In genomic region chr13:80840313-80840976, GRCh38 we compare ENCODE assay signal across 13 cellular contexts.
DNase-seq lines count a peak whose midpoint lies in the region; ATAC-seq and TF ChIP-seq lines count a peak whose summit lies in the region.
"Had no signal": no experiment of that assay in that cellular context is flagged by ENCODE, and none has a peak within 500 bp of the region (broad histone marks: within the 10 kb centered on the region; RNA-seq: fewer than 3 reads in every experiment).

No MANE protein-coding gene starts in this region.

- ATAC-seq in sciatic nerve (peak; percentile 92), HG03571 (IDR thresholded peaks at IDR 0.05; ENCODE audit: unreplicated experiment) (no peak), natural killer cell (no peak)

- H3K27ac Mint-ChIP-seq in natural killer cell, result no peak overlapping the region
- H3K27ac Mint-ChIP-seq: activated naive CD4-positive, alpha-beta T cell treated with anti-CD3 and anti-CD28 coated beads, Interleukin-2, amount 50 U/mL, for 24 hours; CD4-positive, alpha-beta memory T cell had no signal

- H3K9me3 Mint-ChIP-seq in natural killer cell, result no peaks in the 10 kb centered on the region
- H3K9me3 Mint-ChIP-seq: activated naive CD4-positive, alpha-beta T cell treated with anti-CD3 and anti-CD28 coated beads, Interleukin-2, amount 50 U/mL, for 24 hours had no signal

- no peak for TF ChIP-seq CTCF in astrocyte of the cerebellum (IDR thresholded peaks at IDR 0.05; ENCODE audit: low read depth, low read length, missing control alignments)
- TF ChIP-seq CTCF in fibroblast of villous mesenchyme (IDR thresholded peaks at IDR 0.05; ENCODE audit: insufficient read depth, low read depth, low read length), result no peak
- TF ChIP-seq CTCF in natural killer cell (IDR thresholded peaks at IDR 0.05), result no peak

- no peak overlapping the region for H3K4me3 Mint-ChIP-seq in natural killer cell
- H3K4me3 Mint-ChIP-seq: activated naive CD4-positive, alpha-beta T cell treated with anti-CD3 and anti-CD28 coated beads, Interleukin-2, amount 50 U/mL, for 24 hours; CD4-positive, alpha-beta memory T cell had no signal

- intact Hi-C loops in sciatic nerve (cut with DNase I) (no loop called here), natural killer cell (cut with micrococcal nuclease) (no loop called here)

- H3K27me3 Mint-ChIP-seq in natural killer cell (ENCODE audit: low read depth in 2 of 2), result no peaks in the 10 kb centered on the region
- H3K27me3 Mint-ChIP-seq: activated naive CD4-positive, alpha-beta T cell treated with anti-CD3 and anti-CD28 coated beads, Interleukin-2, amount 50 U/mL, for 24 hours; CD4-positive, alpha-beta memory T cell had no signal

- in situ Hi-C loops in astrocyte of the cerebellum (cut with HindIII; ENCODE audit: low sequenced_read_pairs), result no loop called here

- H3K4me3 ChIP-seq in astrocyte of the cerebellum (ENCODE audit: low read depth, low read length), result no peak overlapping the region
- no peak overlapping the region for H3K4me3 ChIP-seq in fibroblast of villous mesenchyme (ENCODE audit: low read depth, low read length)
- H3K4me3 ChIP-seq: lung, spleen, suprapubic skin had no signal

- peak; percentile 39 to 40 for DNase-seq in NCI-H1930 (lab: John Stamatoyannopoulos, UW)
- DNase-seq in astrocyte of the cerebellum (ENCODE audit: low read depth), result peak; percentile 57
- peak; percentile 48 for DNase-seq in fibroblast of villous mesenchyme (ENCODE audit: low read depth)
- no peak for DNase-seq in sciatic nerve (ENCODE audit: low spot score)
- DNase-seq in natural killer cell, result no peak
- DNase-seq in activated gamma-delta T cell (lab: John Stamatoyannopoulos, UW), result no peak
- DNase-seq: CD4-positive, alpha-beta memory T cell; GOT3; spleen had no signal

- peaks cover 7% of the 10 kb centered on the region for H3K36me3 Mint-ChIP-seq in natural killer cell
- H3K36me3 Mint-ChIP-seq: activated naive CD4-positive, alpha-beta T cell treated with anti-CD3 and anti-CD28 coated beads, Interleukin-2, amount 50 U/mL, for 24 hours; CD4-positive, alpha-beta memory T cell had no signal

- H3K4me1 Mint-ChIP-seq in natural killer cell, result no peaks in the 10 kb centered on the region
- H3K4me1 Mint-ChIP-seq: activated naive CD4-positive, alpha-beta T cell treated with anti-CD3 and anti-CD28 coated beads, Interleukin-2, amount 50 U/mL, for 24 hours; CD4-positive, alpha-beta memory T cell had no signal

Comparison
In these comparisons a context has a peak if more than half of its experiments do, and no peak if none do; other contexts are left out.
1. DNase-seq: peak in NCI-H1930 (2 of 2), astrocyte of the cerebellum (single experiment) and fibroblast of villous mesenchyme (single experiment); none in sciatic nerve (single experiment), natural killer cell (single experiment) and activated gamma-delta T cell (single experiment).